In genomic region chr9:133148351-133149129, GRCh38 we compare ENCODE assay signal across 1 cellular context.
TF ChIP-seq lines count a peak whose summit lies in the region.

No MANE protein-coding gene starts in this region.

TF ChIP-seq in endothelial cell of umbilical vein, 7 proteins besides CTCF, POLR2A, EP300 and RAD21 (continued from another document):
- no peak for TF ChIP-seq MAX (IDR thresholded peaks at IDR 0.05; ENCODE audit: insufficient read depth, insufficient read length)
- no peak for TF ChIP-seq POLR2AphosphoS5 (IDR thresholded peaks at IDR 0.05; ENCODE audit: insufficient read depth, low read depth, low read length)
- TF ChIP-seq GATA2 (IDR thresholded peaks at IDR 0.05; ENCODE audit: insufficient read depth, insufficient read length, low read depth, low read length): no peak
- no peak for TF ChIP-seq JUN (IDR thresholded peaks at IDR 0.05; ENCODE audit: borderline replicate concordance, insufficient read depth, insufficient read length, low read depth)
